ENCODE assay signal across 9 cellular contexts in the genomic region with DNA sequence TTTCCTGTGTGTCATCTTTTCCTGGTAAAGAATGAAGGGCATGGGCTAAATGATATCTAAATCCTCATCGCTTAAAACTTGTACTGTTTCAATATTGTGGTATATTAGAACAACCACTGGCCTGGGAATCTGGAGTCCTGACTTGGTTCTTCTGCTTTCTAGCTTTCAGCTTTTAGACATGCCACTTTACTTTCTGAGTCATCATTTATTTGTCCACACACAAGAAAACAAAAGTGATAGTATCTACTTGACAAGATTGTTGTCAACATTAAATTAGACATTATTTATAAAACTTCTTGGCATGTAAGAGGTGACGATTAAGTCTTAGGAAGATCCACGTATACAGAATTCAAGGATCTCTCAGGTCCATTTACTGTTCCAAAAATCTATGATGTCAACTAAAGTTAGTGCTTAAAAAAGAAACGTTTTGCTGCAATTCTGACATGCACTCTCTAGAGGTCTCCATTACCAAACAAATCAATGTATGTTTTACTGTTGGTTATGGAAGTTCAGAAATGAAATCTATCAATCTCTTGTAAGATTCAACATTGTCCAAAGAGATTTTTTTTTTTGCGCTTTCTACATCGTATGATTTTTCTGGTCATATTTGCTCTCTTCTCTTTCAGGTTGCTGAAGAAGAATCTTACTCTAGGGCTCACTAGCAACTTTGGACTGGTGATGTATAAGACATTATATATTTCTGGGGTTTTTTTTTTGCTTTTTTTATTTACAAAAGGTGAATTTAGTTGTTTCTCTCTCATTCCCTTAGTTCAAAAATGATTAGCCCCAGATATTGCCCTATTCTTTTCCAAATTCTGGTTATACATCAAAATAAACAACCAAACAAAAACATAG. TPM values are rescaled to one million over a fixed set of nuclear protein-coding genes. Genes with fewer than 3 reads are reported as not detected.
A peak's percentile ranks its signal among the peaks of the same experiment; 100 is the strongest.
DNase-seq lines count a peak whose midpoint lies in the region; FAIRE-seq lines count a peak whose summit lies in the region.
"Had no signal": no experiment of that assay in that cellular context is flagged by ENCODE, and none has a peak within 500 bp of the region (broad histone marks: within the 10 kb centered on the region; RNA-seq: fewer than 3 reads in every experiment).

No MANE protein-coding gene starts in this region.

- no peak overlapping the region for H3K4me3 ChIP-seq in H7 (ENCODE audit: insufficient read depth, low read depth, low read length)
- H3K4me3 ChIP-seq: skin epidermis had no signal

- H3K36me3 ChIP-seq in H7 (replicated peaks; ENCODE audit: control insufficient read depth, insufficient read depth, low read length), result no peaks in the 10 kb centered on the region

- H3K27me3 ChIP-seq in H7 (ENCODE audit: control insufficient read depth, insufficient read depth, low read length), result no peaks in the 10 kb centered on the region

- peak; percentile 75 for FAIRE-seq in TTC549 (lab: Jason Lieb, UNC)

- DNase-seq in DMS79 (lab: John Stamatoyannopoulos, UW) (peak; percentile 30), Kasumi-1 (lab: John Stamatoyannopoulos, UW) (peak; percentile 26 to 34), lung microvascular endothelial cell (ENCODE audit: low read depth in 2 of 2) (peak; percentile 14 to 56), H7 (no peak), NCI-H446 treated with DMSO at 0.1 percent for 48 hours (lab: John Stamatoyannopoulos, UW) (no peak), GM19238 (ENCODE audit: insufficient read length, low spot score) (no peak)
- DNase-seq in activated CD4-positive, alpha-beta T cell treated with anti-CD3 and anti-CD28 coated beads, Interleukin-2, amount 50 U/mL, for 48 hours, result no peak

RNA-seq across cellular contexts. Expression of a gene that starts 53.6 kb away (rescaled TPM):
- 3.9 and 18.3 TPM in 2 replicates for total RNA-seq in lung microvascular endothelial cell
- 1.4 and 1.8 TPM in 2 replicates for total RNA-seq in H7 (2014; rRNA removed; shearing (Covaris generic))

Comparison
In these comparisons a context has a peak if more than half of its experiments do, and no peak if none do; other contexts are left out.
1. DNase-seq: peak in DMS79 (single experiment), Kasumi-1 (2 of 2) and lung microvascular endothelial cell (2 of 2); none in activated CD4-positive, alpha-beta T cell treated with anti-CD3 and anti-CD28 coated beads, Interleukin-2, amount 50 U/mL, for 48 hours (0 of 2), H7 (single experiment), NCI-H446 treated with DMSO at 0.1 percent for 48 hours (single experiment) and GM19238 (single experiment).